In genomic region chr3:194135806-194136518, GRCh38 we compare ENCODE assay signal across 8 cellular contexts. TPM values are rescaled to one million over a fixed set of nuclear protein-coding genes. Genes with fewer than 3 reads are reported as not detected.
DNase-seq lines count a peak whose midpoint lies in the region; ATAC-seq and TF ChIP-seq lines count a peak whose summit lies in the region.

A gene with protein sequence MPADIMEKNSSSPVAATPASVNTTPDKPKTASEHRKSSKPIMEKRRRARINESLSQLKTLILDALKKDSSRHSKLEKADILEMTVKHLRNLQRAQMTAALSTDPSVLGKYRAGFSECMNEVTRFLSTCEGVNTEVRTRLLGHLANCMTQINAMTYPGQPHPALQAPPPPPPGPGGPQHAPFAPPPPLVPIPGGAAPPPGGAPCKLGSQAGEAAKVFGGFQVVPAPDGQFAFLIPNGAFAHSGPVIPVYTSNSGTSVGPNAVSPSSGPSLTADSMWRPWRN (plus strand): TSS chr3:194136148. CDS start chr3:194136381, 233 bp downstream.

- H3K36me3 ChIP-seq in Karpas-422 (ENCODE audit: insufficient read depth, low read length) (peaks cover 17% of the 10 kb centered on the region; the same call in 1 of the 2 replicates), Peyer's patch (no peaks in the 10 kb centered on the region), cardiac muscle cell (no peaks in the 10 kb centered on the region)

- H3K9me2 ChIP-seq in Karpas-422 (replicated peaks; ENCODE audit: insufficient read depth, low read length), result no peaks in the 10 kb centered on the region

- H3K4me1 ChIP-seq in Karpas-422 (ENCODE audit: low read length), result peaks cover 90% of the 10 kb centered on the region
- peaks cover 0 to 41% (median 27%) of the 10 kb centered on the region in 4 donors for H3K4me1 ChIP-seq in Peyer's patch
- peaks cover 32% of the 10 kb centered on the region for H3K4me1 ChIP-seq in cardiac muscle cell (ENCODE audit: low read depth)

- no peaks in the 10 kb centered on the region for H3K79me2 ChIP-seq in Karpas-422 (ENCODE audit: low read length)

- peak in 3 of 6 experiments; percentile 6 to 22 (median 18) for TF ChIP-seq CTCF in Peyer's patch (IDR thresholded peaks at IDR 0.05)
- no peak for TF ChIP-seq CTCF in cardiac muscle cell (IDR thresholded peaks at IDR 0.05; ENCODE audit: low read depth, low read length)

- peak within 1 kb of the TSS; percentile 63 for H3K27ac ChIP-seq in Karpas-422 (ENCODE audit: low read length)
- H3K27ac ChIP-seq in Peyer's patch, result peak within 1 kb of the TSS; percentile 83 to 99 (median 96)
- H3K27ac ChIP-seq in cardiac muscle cell, result peak within 1 kb of the TSS; percentile 98

- H3K9me3 ChIP-seq in Karpas-422 (ENCODE audit: low read length), result no peaks in the 10 kb centered on the region
- H3K9me3 ChIP-seq in Peyer's patch, result no peaks in the 10 kb centered on the region
- H3K9me3 ChIP-seq in cardiac muscle cell (ENCODE audit: low read depth), result no peaks in the 10 kb centered on the region

- DNase-seq in CD1c-positive myeloid dendritic cell (ENCODE audit: extremely low spot score) (peak; percentile 78), Karpas-422 (peak; percentile 97), Peyer's patch (peak; percentile 68 to 95 (median 94)), amygdala (lab: John Stamatoyannopoulos, UW) (peak in 51 of 56 donors; percentile 24 to 86 (median 66)), cardiac muscle cell (ENCODE audit: low read depth in 1 of 2, low spot score in 1 of 2) (peak; percentile 98), nucleus accumbens (lab: John Stamatoyannopoulos, UW) (peak in 50 of 56 donors; percentile 24 to 87 (median 61))

- H3K27me3 ChIP-seq in Karpas-422 (ENCODE audit: low read length), result peaks cover 4% of the 10 kb centered on the region; the same call in 1 of the 2 replicates
- no peaks in the 10 kb centered on the region for H3K27me3 ChIP-seq in Peyer's patch
- H3K27me3 ChIP-seq in cardiac muscle cell, result no peaks in the 10 kb centered on the region

- peak; percentile 17 for ATAC-seq in GM19324 (IDR thresholded peaks at IDR 0.05; ENCODE audit: low FRiP score, unreplicated experiment)
- no peak for ATAC-seq in HG02973 (IDR thresholded peaks at IDR 0.05; ENCODE audit: unreplicated experiment)

- peak within 1 kb of the TSS; percentile 93 for H2AFZ ChIP-seq in Karpas-422 (ENCODE audit: low read length)

- H3K9ac ChIP-seq in Karpas-422 (ENCODE audit: low read length), result peak within 1 kb of the TSS; percentile 83

- H3K4me3 ChIP-seq in Karpas-422 (ENCODE audit: low read length) (peak within 1 kb of the TSS; percentile 77), Peyer's patch (peak within 1 kb of the TSS; percentile 53 to 74 (median 62)), cardiac muscle cell (peak within 1 kb of the TSS; percentile 49)

- H4K20me1 ChIP-seq in Karpas-422 (ENCODE audit: insufficient read depth, low read depth, low read length), result no peaks in the 10 kb centered on the region; the same call in 1 of the 2 replicates

- peak within 1 kb of the TSS; percentile 98 for H3K4me2 ChIP-seq in Karpas-422 (ENCODE audit: low read depth, low read length, poor library complexity, severe bottlenecking)

- peak; percentile 98 to 99 for TF ChIP-seq POLR2A in Peyer's patch (IDR thresholded peaks at IDR 0.05)

RNA-seq across cellular contexts. Expression of the gene that starts here (rescaled TPM):
- 17.4 and 20.2 TPM in 2 replicates for total RNA-seq in Karpas-422 (2014; rRNA removed; shearing (Covaris generic); ENCODE audit: low replicate concordance)
- 10 to 100 TPM; 32.2 to 65.6 (median 49.4) TPM for total RNA-seq in Peyer's patch
- total RNA-seq in cardiac muscle cell, result 22.6 and 43.2 TPM in 2 replicates
- 22.2 and 33.9 TPM in 2 replicates for polyA plus RNA-seq in cardiac muscle cell
